In genomic region chr11:2746401-2747230, GRCh38 we compare ENCODE assay signal across 1 cellular context.
TF ChIP-seq lines count a peak whose summit lies in the region.

No MANE protein-coding gene starts in this region.

TF ChIP-seq in HepG2, 621 proteins besides CTCF, POLR2A, EP300 and RAD21:
- TF ChIP-seq MYNN (CRISPR knock-in tag; IDR thresholded peaks at IDR 0.05; ENCODE audit: low read depth): no peak
- no peak for TF ChIP-seq ZNF224 (CRISPR knock-in tag; IDR thresholded peaks at IDR 0.05)
- TF ChIP-seq ZFY (CRISPR knock-in tag; IDR thresholded peaks at IDR 0.05): no peak
- TF ChIP-seq MEF2D (CRISPR knock-in tag; IDR thresholded peaks at IDR 0.05): no peak
